ENCODE assay signal across 15 cellular contexts in genomic region chr17:78705071-78705470, GRCh38.
DNase-seq lines count a peak whose midpoint lies in the region; ATAC-seq and TF ChIP-seq lines count a peak whose summit lies in the region.
"Had no signal": no experiment of that assay in that cellular context is flagged by ENCODE, and none has a peak within 500 bp of the region (broad histone marks: within the 10 kb centered on the region; RNA-seq: fewer than 3 reads in every experiment).

No MANE protein-coding gene starts in this region.

- H3K36me3 ChIP-seq in left ventricle myocardium inferior = peaks cover 39% of the 10 kb centered on the region

- H3K4me1 ChIP-seq in left ventricle myocardium inferior = peaks cover 40% of the 10 kb centered on the region

- H3K4me3 Mint-ChIP-seq in T-helper 17 cell = no peak overlapping the region
- no peak overlapping the region for H3K4me3 Mint-ChIP-seq in stimulated activated naive B cell treated with anti-CD40 and anti-IgM and Interleukin-4, amounts not matched to agents 10 μg/mL and 1 μg/mL and 100 μg/mL, for 72 hours
- H3K4me3 Mint-ChIP-seq: activated T-cell treated with anti-CD3 and anti-CD28 coated beads, Interleukin-2, amount 50 U/mL, for 4 hours had no signal

- peaks cover 26% of the 10 kb centered on the region for H3K4me1 Mint-ChIP-seq in T-helper 17 cell
- H3K4me1 Mint-ChIP-seq in stimulated activated naive B cell treated with anti-CD40 and anti-IgM and Interleukin-4, amounts not matched to agents 10 μg/mL and 1 μg/mL and 100 μg/mL, for 72 hours = peaks cover 29 to 44% of the 10 kb centered on the region in 2 donors

- no peaks in the 10 kb centered on the region for H3K9me3 Mint-ChIP-seq in activated naive CD4-positive, alpha-beta T cell treated with anti-CD3 and anti-CD28 coated beads, Interleukin-2, amount 50 U/mL, for 72 hours
- H3K9me3 Mint-ChIP-seq in stimulated activated naive B cell treated with anti-CD40 and anti-IgM and Interleukin-4, amounts not matched to agents 10 μg/mL and 1 μg/mL and 100 μg/mL, for 72 hours = no peaks in the 10 kb centered on the region
- H3K9me3 Mint-ChIP-seq: activated T-cell treated with anti-CD3 and anti-CD28 coated beads, Interleukin-2, amount 50 U/mL, for 4 hours had no signal

- no peak for TF ChIP-seq CTCF in left ventricle myocardium inferior (IDR thresholded peaks at IDR 0.05; ENCODE audit: borderline replicate concordance)

- peak overlapping the region; percentile 18 to 52 for H3K27ac Mint-ChIP-seq in activated naive CD4-positive, alpha-beta T cell treated with anti-CD3 and anti-CD28 coated beads, Interleukin-2, amount 50 U/mL, for 72 hours
- H3K27ac Mint-ChIP-seq in T-helper 17 cell = peak overlapping the region; percentile 24
- peak overlapping the region; percentile 59 for H3K27ac Mint-ChIP-seq in stimulated activated naive B cell treated with anti-CD40 and anti-IgM and Interleukin-4, amounts not matched to agents 10 μg/mL and 1 μg/mL and 100 μg/mL, for 72 hours

- H3K36me3 Mint-ChIP-seq in activated naive CD4-positive, alpha-beta T cell treated with anti-CD3 and anti-CD28 coated beads, Interleukin-2, amount 50 U/mL, for 72 hours = peaks cover 4 to 24% of the 10 kb centered on the region in 2 donors
- H3K36me3 Mint-ChIP-seq in T-helper 17 cell (ENCODE audit: low read depth) = peaks cover 5% of the 10 kb centered on the region
- H3K36me3 Mint-ChIP-seq in stimulated activated naive B cell treated with anti-CD40 and anti-IgM and Interleukin-4, amounts not matched to agents 10 μg/mL and 1 μg/mL and 100 μg/mL, for 72 hours = peaks cover 49 to 58% of the 10 kb centered on the region in 2 donors

- H3K27me3 Mint-ChIP-seq in T-helper 17 cell = no peaks in the 10 kb centered on the region
- no peaks in the 10 kb centered on the region for H3K27me3 Mint-ChIP-seq in stimulated activated naive B cell treated with anti-CD40 and anti-IgM and Interleukin-4, amounts not matched to agents 10 μg/mL and 1 μg/mL and 100 μg/mL, for 72 hours

- peak in 1 of 2 donors; percentile 5 for ATAC-seq in activated naive CD4-positive, alpha-beta T cell treated with anti-CD3 and anti-CD28 coated beads, Interleukin-2, amount 50 U/mL, for 72 hours
- ATAC-seq in T-helper 17 cell (no peak), GM21390 (IDR thresholded peaks at IDR 0.05; ENCODE audit: unreplicated experiment) (no peak)
- no peak for ATAC-seq in stimulated activated naive B cell treated with anti-CD40 and anti-IgM and Interleukin-4, amounts not matched to agents 10 μg/mL and 1 μg/mL and 100 μg/mL, for 72 hours (replicated peaks)
- ATAC-seq: activated T-cell treated with anti-CD3 and anti-CD28 coated beads, Interleukin-2, amount 50 U/mL, for 4 hours; pancreas had no signal

- H3K4me3 ChIP-seq in left ventricle myocardium inferior = no peak overlapping the region
- H3K4me3 ChIP-seq: colonic mucosa, pancreas, skin epidermis had no signal

- intact Hi-C loops in left ventricle myocardium inferior (cut with micrococcal nuclease) = loop anchor here (10.0 kb wide), 1 partner anchor 210 kb away; no protein-coding TSS in a partner anchor

- H3K9me3 ChIP-seq in T-helper 17 cell (ENCODE audit: control insufficient read depth, low read length, poor library complexity, severe bottlenecking) (no peaks in the 10 kb centered on the region), left ventricle myocardium inferior (replicated peaks) (no peaks in the 10 kb centered on the region)
- H3K9me3 ChIP-seq: colonic mucosa, pancreas had no signal

- DNase-seq in activated naive CD4-positive, alpha-beta T cell treated with anti-CD3 and anti-CD28 coated beads, Interleukin-2, amount 50 U/mL, for 72 hours (ENCODE audit: low spot score in 2 of 2) = no peak
- DNase-seq in activated naive CD4-positive, alpha-beta T cell (lab: John Stamatoyannopoulos, UW) = no peak
- no peak for DNase-seq in T-helper 17 cell
- DNase-seq in left ventricle myocardium inferior = peak; percentile 37
- DNase-seq in stimulated activated naive B cell treated with anti-CD40 and anti-IgM and Interleukin-4, amounts not matched to agents 10 μg/mL and 1 μg/mL and 100 μg/mL, for 72 hours = no peak
- no peak for DNase-seq in T-helper 2 cell
- DNase-seq in NCI-H446 (lab: John Stamatoyannopoulos, UW) = no peak
- DNase-seq: activated T-cell treated with anti-CD3 and anti-CD28 coated beads, Interleukin-2, amount 50 U/mL, for 4 hours; Calu3; colonic mucosa; NCI-H2107; pancreas; stimulated activated naive CD4-positive, alpha-beta T cell had no signal

- H3K27ac ChIP-seq in left ventricle myocardium inferior (replicated peaks) = peak overlapping the region; percentile 61
- H3K27ac ChIP-seq: colonic mucosa, pancreas had no signal

- H3K27me3 ChIP-seq in left ventricle myocardium inferior (ENCODE audit: low read depth) = no peaks in the 10 kb centered on the region
- H3K27me3 ChIP-seq: colonic mucosa, pancreas had no signal
